11 cellular contexts compared by ENCODE assay signal in the genomic region with DNA sequence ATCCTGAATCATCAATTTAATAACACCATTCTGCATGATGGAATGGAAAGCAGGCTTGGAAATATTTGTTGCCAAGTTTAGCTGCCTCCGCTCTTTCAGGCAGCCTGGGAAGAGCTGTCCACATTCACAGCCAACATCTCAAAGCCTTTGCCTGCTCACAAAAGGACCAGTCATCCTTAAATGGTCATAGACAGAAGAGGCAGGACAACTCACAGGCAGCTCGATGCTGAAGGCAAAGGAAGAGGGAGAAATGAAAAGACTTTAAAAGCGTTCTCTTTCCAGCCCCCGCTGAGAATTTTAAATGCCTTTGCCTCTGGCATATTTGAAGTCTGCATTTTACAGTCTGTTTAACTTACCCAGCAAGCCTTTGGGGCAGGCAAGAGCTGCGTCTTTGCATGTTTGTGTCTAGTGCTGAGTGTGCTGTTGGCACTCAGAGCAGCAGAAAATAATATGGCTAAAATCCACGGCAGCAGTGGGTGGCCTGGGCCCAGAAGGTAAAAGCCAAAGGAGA.
A peak's percentile ranks its signal among the peaks of the same experiment; 100 is the strongest.
DNase-seq lines count a peak whose midpoint lies in the region; ATAC-seq and TF ChIP-seq lines count a peak whose summit lies in the region.
"Had no signal": no experiment of that assay in that cellular context is flagged by ENCODE, and none has a peak within 500 bp of the region (broad histone marks: within the 10 kb centered on the region; RNA-seq: fewer than 3 reads in every experiment).

No MANE protein-coding gene starts in this region.

- in situ Hi-C loops in brain microvascular endothelial cell (cut with HindIII; ENCODE audit: low pct_ligation_motif_present, low sequenced_read_pairs): no loop called here

- H3K27ac ChIP-seq in brain microvascular endothelial cell: no peak overlapping the region
- peak overlapping the region; percentile 74 to 82 (median 80) for H3K27ac ChIP-seq in sigmoid colon

- TF ChIP-seq EP300 in sigmoid colon (IDR thresholded peaks at IDR 0.05): peak in 1 of 4 donors; percentile 23

- peaks cover 7% of the 10 kb centered on the region for H3K27me3 ChIP-seq in brain microvascular endothelial cell (replicated peaks)
- no peaks in the 10 kb centered on the region for H3K27me3 ChIP-seq in sigmoid colon

- peaks cover 4% of the 10 kb centered on the region for H3K27me3 Mint-ChIP-seq in activated T-helper 2 cell treated with anti-CD3 and anti-CD28 coated beads, Interferon-gamma antibody, Interleukin-2, Interleukin-4, amounts not matched to agents 10 μg/mL and 5 μg/mL and 100 μg/mL, durations not matched to agents 14 hours and 24 hours and 36 hours (ENCODE audit: low read depth)

- POLR2A ChIA-PET in HEK293T (lab: Yijun Ruan, JAX): no interaction called here

- TF ChIP-seq CTCF in brain microvascular endothelial cell (IDR thresholded peaks at IDR 0.05; ENCODE audit: low read depth, low read length, missing control alignments) (no peak), sigmoid colon (IDR thresholded peaks at IDR 0.05) (no peak)

- H3K4me1 Mint-ChIP-seq in activated T-helper 2 cell treated with anti-CD3 and anti-CD28 coated beads, Interferon-gamma antibody, Interleukin-2, Interleukin-4, amounts not matched to agents 10 μg/mL and 5 μg/mL and 100 μg/mL, durations not matched to agents 14 hours and 24 hours and 36 hours (ENCODE audit: low read depth): no peaks in the 10 kb centered on the region
- H3K4me1 Mint-ChIP-seq: activated naive CD4-positive, alpha-beta T cell treated with anti-CD3 and anti-CD28 coated beads, Interleukin-2, amount 50 U/mL, for 24 hours had no signal

- WGBS in sigmoid colon, 2 donors: 51 to 64% methylated on average over 6 of the region's 6 CpGs

- H3K4me1 ChIP-seq in sigmoid colon: peaks cover 0 to 34% (median 28%) of the 10 kb centered on the region in 4 donors

- peak; percentile 41 for DNase-seq in HEK293T (ENCODE audit: extremely low spot score)
- peak; percentile 19 for DNase-seq in brain microvascular endothelial cell
- peak; percentile 22 to 80 for DNase-seq in hippocampal formation (lab: John Stamatoyannopoulos, UW)
- peak; percentile 76 for DNase-seq in sigmoid colon
- no peak for DNase-seq in ecto neural progenitor cell (ENCODE audit: low spot score)
- DNase-seq in activated T-helper 2 cell treated with anti-CD3 and anti-CD28 coated beads, Interferon-gamma antibody, Interleukin-2, Interleukin-4, amounts not matched to agents 10 μg/mL and 5 μg/mL and 100 μg/mL, durations not matched to agents 14 hours and 24 hours and 36 hours (ENCODE audit: low spot score): no peak
- no peak for DNase-seq in NCI-H2196 (lab: John Stamatoyannopoulos, UW; ENCODE audit: unreplicated experiment)
- DNase-seq: GDM1, T-helper 17 cell had no signal

- CTCF ChIA-PET in HEK293T (lab: Yijun Ruan, JAX): interaction anchor here (1.2 kb wide), 1 partner anchor 43 kb away, joined by 3 read pairs; no protein-coding TSS in a partner anchor

- ATAC-seq in HG03442 (IDR thresholded peaks at IDR 0.05; ENCODE audit: unreplicated experiment): no peak
- ATAC-seq: T-helper 17 cell had no signal

- no peaks in the 10 kb centered on the region for H3K9me3 ChIP-seq in sigmoid colon

- H3K4me3 ChIP-seq in brain microvascular endothelial cell (ENCODE audit: low read depth, low read length) (no peak overlapping the region), sigmoid colon (peak overlapping the region in 1 of 4 donors; percentile 9)

- no peak overlapping the region for H3K4me3 Mint-ChIP-seq in activated T-helper 2 cell treated with anti-CD3 and anti-CD28 coated beads, Interferon-gamma antibody, Interleukin-2, Interleukin-4, amounts not matched to agents 10 μg/mL and 5 μg/mL and 100 μg/mL, durations not matched to agents 14 hours and 24 hours and 36 hours (ENCODE audit: low read depth)
- H3K4me3 Mint-ChIP-seq: activated naive CD4-positive, alpha-beta T cell treated with anti-CD3 and anti-CD28 coated beads, Interleukin-2, amount 50 U/mL, for 24 hours; T-helper 17 cell had no signal

- intact Hi-C loops in sigmoid colon (cut with DNase I): no loop called here
- intact Hi-C loops in activated T-helper 2 cell treated with anti-CD3 and anti-CD28 coated beads, Interferon-gamma antibody, Interleukin-2, Interleukin-4, amounts not matched to agents 10 μg/mL and 5 μg/mL and 100 μg/mL, durations not matched to agents 14 hours and 24 hours and 36 hours (cut with micrococcal nuclease): no loop called here

- no peak for TF ChIP-seq POLR2A in sigmoid colon (IDR thresholded peaks at IDR 0.05)

- no peaks in the 10 kb centered on the region for H3K36me3 ChIP-seq in brain microvascular endothelial cell (replicated peaks)
- no peaks in the 10 kb centered on the region for H3K36me3 ChIP-seq in sigmoid colon

- H3K27ac Mint-ChIP-seq in activated T-helper 2 cell treated with anti-CD3 and anti-CD28 coated beads, Interferon-gamma antibody, Interleukin-2, Interleukin-4, amounts not matched to agents 10 μg/mL and 5 μg/mL and 100 μg/mL, durations not matched to agents 14 hours and 24 hours and 36 hours: no peak overlapping the region
- H3K27ac Mint-ChIP-seq: activated naive CD4-positive, alpha-beta T cell treated with anti-CD3 and anti-CD28 coated beads, Interleukin-2, amount 50 U/mL, for 24 hours; T-helper 17 cell had no signal

- no peaks in the 10 kb centered on the region for H3K9me3 Mint-ChIP-seq in activated T-helper 2 cell treated with anti-CD3 and anti-CD28 coated beads, Interferon-gamma antibody, Interleukin-2, Interleukin-4, amounts not matched to agents 10 μg/mL and 5 μg/mL and 100 μg/mL, durations not matched to agents 14 hours and 24 hours and 36 hours
- H3K9me3 Mint-ChIP-seq: activated naive CD4-positive, alpha-beta T cell treated with anti-CD3 and anti-CD28 coated beads, Interleukin-2, amount 50 U/mL, for 24 hours had no signal

- no peaks in the 10 kb centered on the region for H3K36me3 Mint-ChIP-seq in activated T-helper 2 cell treated with anti-CD3 and anti-CD28 coated beads, Interferon-gamma antibody, Interleukin-2, Interleukin-4, amounts not matched to agents 10 μg/mL and 5 μg/mL and 100 μg/mL, durations not matched to agents 14 hours and 24 hours and 36 hours (ENCODE audit: low read depth)
- H3K36me3 Mint-ChIP-seq: activated naive CD4-positive, alpha-beta T cell treated with anti-CD3 and anti-CD28 coated beads, Interleukin-2, amount 50 U/mL, for 24 hours had no signal

TF ChIP-seq in HEK293T, 16 proteins besides CTCF, POLR2A, EP300 and RAD21:
- TF ChIP-seq BHLHE40 (IDR thresholded peaks at IDR 0.05; ENCODE audit: borderline replicate concordance): no peak
- no peak for TF ChIP-seq PKNOX1 (IDR thresholded peaks at IDR 0.05)
- TF ChIP-seq NFRKB (IDR thresholded peaks at IDR 0.05): no peak
- TF ChIP-seq LEF1 (IDR thresholded peaks at IDR 0.05; ENCODE audit: borderline replicate concordance): no peak
- TF ChIP-seq ELF4 (IDR thresholded peaks at IDR 0.05): no peak
- no peak for TF ChIP-seq FOXK2 (IDR thresholded peaks at IDR 0.05)
- TF ChIP-seq ARNT (IDR thresholded peaks at IDR 0.05): no peak
- no peak for TF ChIP-seq FOXA1 (IDR thresholded peaks at IDR 0.05)
- no peak for TF ChIP-seq ZNF384 (IDR thresholded peaks at IDR 0.05)
- TF ChIP-seq SUZ12 (IDR thresholded peaks at IDR 0.05): no peak
- TF ChIP-seq SP1 (IDR thresholded peaks at IDR 0.05): no peak
- TF ChIP-seq L3MBTL2 (conservative IDR thresholded peaks at IDR 0.05): no peak
- TF ChIP-seq HDGF (IDR thresholded peaks at IDR 0.05; ENCODE audit: borderline replicate concordance): no peak
- no peak for TF ChIP-seq CTBP1 (IDR thresholded peaks at IDR 0.05; ENCODE audit: borderline replicate concordance)
- no peak for TF ChIP-seq FOXM1 (IDR thresholded peaks at IDR 0.05; ENCODE audit: borderline replicate concordance)
- no peak for TF ChIP-seq TARDBP (IDR thresholded peaks at IDR 0.05)

Comparison
In these comparisons a context has a peak if more than half of its experiments do, and no peak if none do; other contexts are left out.
1. DNase-seq: peak in HEK293T (single experiment), brain microvascular endothelial cell (single experiment), hippocampal formation (2 of 2) and sigmoid colon (single experiment); none in ecto neural progenitor cell (single experiment), activated T-helper 2 cell treated with anti-CD3 and anti-CD28 coated beads, Interferon-gamma antibody, Interleukin-2, Interleukin-4, amounts not matched to agents 10 μg/mL and 5 μg/mL and 100 μg/mL, durations not matched to agents 14 hours and 24 hours and 36 hours (single experiment) and NCI-H2196 (single experiment).